In the genomic region with DNA sequence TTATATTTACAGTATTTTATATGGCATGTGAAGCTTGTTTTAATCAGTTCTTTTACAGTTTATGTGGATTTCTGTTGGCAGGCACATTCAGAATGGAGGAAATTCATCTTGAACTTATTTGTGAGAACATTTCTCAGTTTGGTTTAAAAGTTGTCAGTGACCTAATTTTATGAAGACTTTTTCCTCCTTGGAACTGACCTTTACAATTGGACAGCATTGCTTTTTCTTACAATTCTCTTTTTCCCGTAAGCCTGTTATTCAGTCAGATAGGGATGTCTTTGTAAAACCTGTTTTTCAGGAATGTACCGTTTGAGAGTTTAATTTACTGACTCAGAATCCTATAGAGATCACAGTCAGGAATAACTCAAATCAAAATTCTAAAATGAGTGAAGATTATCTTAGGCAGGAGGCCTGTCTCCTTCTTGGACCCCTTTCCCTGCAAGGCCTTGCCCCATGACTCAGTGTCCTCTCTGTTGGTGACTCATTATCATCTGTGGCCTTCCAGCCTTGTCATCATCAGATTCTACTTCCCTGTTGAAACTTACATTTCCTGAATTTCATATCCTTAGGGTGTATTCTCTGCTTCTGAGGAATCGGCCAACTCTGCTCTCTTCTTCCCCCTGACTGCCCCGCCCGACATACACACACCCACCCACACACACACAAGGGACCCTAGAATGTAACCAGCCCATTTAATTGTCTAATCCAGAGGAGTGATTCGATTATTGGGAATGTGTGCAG, we compare ENCODE assay signal across 8 cellular contexts.
DNase-seq lines count a peak whose midpoint lies in the region; ATAC-seq, FAIRE-seq and TF ChIP-seq lines count a peak whose summit lies in the region.

No MANE protein-coding gene starts in this region.

- TF ChIP-seq EP300 in K562 (IDR thresholded peaks at IDR 0.05; ENCODE audit: low read length) (no peak), transverse colon (IDR thresholded peaks at IDR 0.05; ENCODE audit: low read depth) (no peak)

- no peak overlapping the region for H2AFZ ChIP-seq in K562 (ENCODE audit: low read depth, low read length)

- H3K4me1 ChIP-seq in HUES48 (ENCODE audit: control insufficient read depth, insufficient read depth, low read length) (peaks cover 31% of the 10 kb centered on the region), K562 (replicated peaks in 1 of 2; ENCODE audit: control insufficient read depth in 2 of 2, insufficient read depth in 2 of 2, low read length in 2 of 2) (no peaks in the 10 kb centered on the region), right lobe of liver (peaks cover 0 to 8% (median 0%) of the 10 kb centered on the region in 4 donors), transverse colon (peaks cover 23 to 41% (median 29%) of the 10 kb centered on the region in 4 donors)

- no peak overlapping the region for H3K4me2 ChIP-seq in K562 (ENCODE audit: insufficient read depth, low read length)

- BruUV-seq in K562 (replicated peaks; lab: Mats Ljungman, UMichigan) = no TSS peak

- FAIRE-seq in K562 (lab: Jason Lieb, UNC) = no peak

- DNase-seq in K562 (ENCODE audit: extremely low read depth in 1 of 4, low spot score in 3 of 4) (peak in 1 of 4 experiments; percentile 13), right lobe of liver (no peak), transverse colon (peak; percentile 11), RPMI8226 (no peak), NCI-H2171 treated with DMSO at 0.1 percent for 48 hours (lab: John Stamatoyannopoulos, UW) (no peak)
- no peak for DNase-seq in activated CD8-positive, alpha-beta memory T cell treated with anti-CD3 and anti-CD28 coated beads for 24 hours

- H3K27me3 ChIP-seq in HUES48 (ENCODE audit: control insufficient read depth, insufficient read depth, low read length) (no peaks in the 10 kb centered on the region), K562 (ENCODE audit: control insufficient read depth in 2 of 2, insufficient read depth in 2 of 2, low read length in 2 of 2) (peaks cover 0 to 4% of the 10 kb centered on the region in 2 experiments; a peak in 1 of 5 replicates), right lobe of liver (no peaks in the 10 kb centered on the region), transverse colon (no peaks in the 10 kb centered on the region)

- H4K20me1 ChIP-seq in K562 (replicated peaks; ENCODE audit: control insufficient read depth, insufficient read depth, low read length) = no peaks in the 10 kb centered on the region

- POLR2A ChIA-PET in K562 (lab: Yijun Ruan, JAX) = no interaction called here

- CTCF ChIA-PET in K562 (lab: Yijun Ruan, JAX; ENCODE audit: low intra/inter-chr PET ratio) = no interaction called here

- in situ Hi-C loops in K562 (cut with MboI) = no loop called here
- in situ Hi-C loops in transverse colon (cut with MboI; ENCODE audit: low pct_ligation_motif_present in 1 of 4, low pct_unique_long_range_greater_than_20kb in 1 of 4, low sequenced_read_pairs in 3 of 4) = no loop called here

- no peaks in the 10 kb centered on the region for H3K36me3 ChIP-seq in HUES48 (ENCODE audit: control insufficient read depth, insufficient read depth, low read length)
- H3K36me3 ChIP-seq in K562 (ENCODE audit: control insufficient read depth, insufficient read depth, low read length) = no peaks in the 10 kb centered on the region
- H3K36me3 ChIP-seq in right lobe of liver = no peaks in the 10 kb centered on the region
- no peaks in the 10 kb centered on the region for H3K36me3 ChIP-seq in transverse colon

- no peaks in the 10 kb centered on the region for H3K9me1 ChIP-seq in K562 (ENCODE audit: control insufficient read depth, insufficient read depth, low read length)

- H3K9ac ChIP-seq in HUES48 (ENCODE audit: low read depth, low read length) (no peak overlapping the region), K562 (ENCODE audit: insufficient read depth in 1 of 2, low read depth in 2 of 2, low read length in 2 of 2) (no peak overlapping the region)

- TF ChIP-seq POLR2A in K562 (conservative IDR thresholded peaks at IDR 0.05) (no peak), right lobe of liver (IDR thresholded peaks at IDR 0.05) (no peak), transverse colon (IDR thresholded peaks at IDR 0.05) (no peak)

- intact Hi-C loops in K562 (cut with micrococcal nuclease) (no loop called here), right lobe of liver (cut with DNase I) (no loop called here), transverse colon (cut with DNase I; ENCODE audit: low total_unique reads) (no loop called here)

- TF ChIP-seq CTCF in K562 (IDR thresholded peaks at IDR 0.05 in 2 of 3, conservative IDR thresholded peaks at IDR 0.05 in 1 of 3; ENCODE audit: insufficient read depth in 2 of 3, low read depth in 1 of 3, low read length in 3 of 3) (no peak), right lobe of liver (IDR thresholded peaks at IDR 0.05) (no peak), transverse colon (IDR thresholded peaks at IDR 0.05) (no peak)

- no peaks in the 10 kb centered on the region for H3K79me2 ChIP-seq in K562 (ENCODE audit: control insufficient read depth, insufficient read depth, low read length)

- no peak overlapping the region for H3K4me3 ChIP-seq in HUES48 (ENCODE audit: low read depth, low read length)
- no peak overlapping the region for H3K4me3 ChIP-seq in K562
- no peak overlapping the region for H3K4me3 ChIP-seq in right lobe of liver
- H3K4me3 ChIP-seq in transverse colon = no peak overlapping the region

- 0% methylated on average over 6 of the region's 6 CpGs for WGBS in K562 (ENCODE audit: insufficient coverage, low coverage, missing lambda C conversion rate)
- 60% methylated on average over 6 of the region's 6 CpGs for WGBS in right lobe of liver (ENCODE audit: insufficient coverage, low coverage, low lambda C conversion rate, missing lambda C conversion rate)
- 37 to 48% methylated on average over 3 to 6 of the region's 6 CpGs for WGBS in transverse colon (ENCODE audit: low coverage in 1 of 2), 2 donors

- no peaks in the 10 kb centered on the region for H3K9me3 ChIP-seq in HUES48 (ENCODE audit: control insufficient read depth, insufficient read depth, low read length)
- no peaks in the 10 kb centered on the region for H3K9me3 ChIP-seq in K562 (replicated peaks; ENCODE audit: control insufficient read depth, insufficient read depth, low read depth, low read length)
- H3K9me3 ChIP-seq in right lobe of liver = no peaks in the 10 kb centered on the region
- no peaks in the 10 kb centered on the region for H3K9me3 ChIP-seq in transverse colon

- H3K27ac ChIP-seq in HUES48 (ENCODE audit: low read depth, low read length) = peak overlapping the region; percentile 45
- H3K27ac ChIP-seq in K562 (ENCODE audit: extremely low read depth, low read depth, low read length) = no peak overlapping the region
- peak overlapping the region; percentile 2 to 26 (median 9) for H3K27ac ChIP-seq in right lobe of liver
- peak overlapping the region; percentile 80 to 89 (median 82) for H3K27ac ChIP-seq in transverse colon

- ATAC-seq in K562 (no peak), right lobe of liver (peak; percentile 54 to 82 (median 71)), GM18502 (IDR thresholded peaks at IDR 0.05; ENCODE audit: poor library complexity, unreplicated experiment) (no peak)

- no peak for TF ChIP-seq RAD21 in K562 (CRISPR knock-in tag; conservative IDR thresholded peaks at IDR 0.05 in 1 of 2, IDR thresholded peaks at IDR 0.05 in 1 of 2)

TF ChIP-seq in K562, 482 proteins besides CTCF, POLR2A, EP300 and RAD21 (continues in another document):
- TF ChIP-seq JUND (IDR thresholded peaks at IDR 0.05; ENCODE audit: borderline replicate concordance, low read depth, low read length) (peak; percentile 65; the same call in 1 of the 2 replicates), JUND (tag; IDR thresholded peaks at IDR 0.05; ENCODE audit: borderline replicate concordance, low read depth, low read length) (peak; percentile 81; the same call in 1 of the 3 replicates), KDM4B (IDR thresholded peaks at IDR 0.05; ENCODE audit: borderline replicate concordance in 2 of 2, low read depth in 1 of 2) (no peak), SNIP1 (IDR thresholded peaks at IDR 0.05; ENCODE audit: low read depth) (no peak)

Comparison
In these comparisons a context has a peak if more than half of its experiments do, and no peak if none do; other contexts are left out.
1. ATAC-seq: peak in right lobe of liver (4 of 4); none in K562 (single experiment) and GM18502 (single experiment).